1 cellular context compared by ENCODE assay signal in genomic region chr17:45388604-45389325, GRCh38.
TF ChIP-seq lines count a peak whose summit lies in the region.

No MANE protein-coding gene starts in this region.

TF ChIP-seq in GM12878, 131 proteins besides CTCF, POLR2A, EP300 and RAD21 (continued from another document):
- TF ChIP-seq, protein P1, sequence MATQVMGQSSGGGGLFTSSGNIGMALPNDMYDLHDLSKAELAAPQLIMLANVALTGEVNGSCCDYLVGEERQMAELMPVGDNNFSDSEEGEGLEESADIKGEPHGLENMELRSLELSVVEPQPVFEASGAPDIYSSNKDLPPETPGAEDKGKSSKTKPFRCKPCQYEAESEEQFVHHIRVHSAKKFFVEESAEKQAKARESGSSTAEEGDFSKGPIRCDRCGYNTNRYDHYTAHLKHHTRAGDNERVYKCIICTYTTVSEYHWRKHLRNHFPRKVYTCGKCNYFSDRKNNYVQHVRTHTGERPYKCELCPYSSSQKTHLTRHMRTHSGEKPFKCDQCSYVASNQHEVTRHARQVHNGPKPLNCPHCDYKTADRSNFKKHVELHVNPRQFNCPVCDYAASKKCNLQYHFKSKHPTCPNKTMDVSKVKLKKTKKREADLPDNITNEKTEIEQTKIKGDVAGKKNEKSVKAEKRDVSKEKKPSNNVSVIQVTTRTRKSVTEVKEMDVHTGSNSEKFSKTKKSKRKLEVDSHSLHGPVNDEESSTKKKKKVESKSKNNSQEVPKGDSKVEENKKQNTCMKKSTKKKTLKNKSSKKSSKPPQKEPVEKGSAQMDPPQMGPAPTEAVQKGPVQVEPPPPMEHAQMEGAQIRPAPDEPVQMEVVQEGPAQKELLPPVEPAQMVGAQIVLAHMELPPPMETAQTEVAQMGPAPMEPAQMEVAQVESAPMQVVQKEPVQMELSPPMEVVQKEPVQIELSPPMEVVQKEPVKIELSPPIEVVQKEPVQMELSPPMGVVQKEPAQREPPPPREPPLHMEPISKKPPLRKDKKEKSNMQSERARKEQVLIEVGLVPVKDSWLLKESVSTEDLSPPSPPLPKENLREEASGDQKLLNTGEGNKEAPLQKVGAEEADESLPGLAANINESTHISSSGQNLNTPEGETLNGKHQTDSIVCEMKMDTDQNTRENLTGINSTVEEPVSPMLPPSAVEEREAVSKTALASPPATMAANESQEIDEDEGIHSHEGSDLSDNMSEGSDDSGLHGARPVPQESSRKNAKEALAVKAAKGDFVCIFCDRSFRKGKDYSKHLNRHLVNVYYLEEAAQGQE (IDR thresholded peaks at IDR 0.05; ENCODE audit: low read depth, low read length): no peak
- TF ChIP-seq GATAD2B (conservative IDR thresholded peaks at IDR 0.05; ENCODE audit: low read depth): no peak
- no peak for TF ChIP-seq TAF1 (IDR thresholded peaks at IDR 0.05; ENCODE audit: borderline replicate concordance, low read depth, low read length)
TF ChIP-seq in GM12878: peak in this region for 1.
